8 cellular contexts compared by ENCODE assay signal in genomic region chr15:99000001-99000590, GRCh38. TPM values are rescaled to one million over a fixed set of nuclear protein-coding genes. Genes with fewer than 3 reads are reported as not detected.
"Had no signal": no experiment of that assay in that cellular context is flagged by ENCODE, and none has a peak within 500 bp of the region (broad histone marks: within the 10 kb centered on the region; RNA-seq: fewer than 3 reads in every experiment).

No MANE protein-coding gene starts in this region.

- H3K27ac ChIP-seq: HL-60 had no signal

- DNase-seq: IMR-90, KBM-7 had no signal

- H3K4me3 ChIP-seq: K562 had no signal

RNA-seq across cellular contexts. Expression of gene PGPEP1L, which starts 7.5 kb away (rescaled TPM):
- total RNA-seq: HepG2, HT-29, HT1080, IMR-90 had no signal
- polyA plus RNA-seq: HepG2, IgD-negative memory B cell, IMR-90 had no signal
